1 cellular context compared by ENCODE assay signal in the genomic region with DNA sequence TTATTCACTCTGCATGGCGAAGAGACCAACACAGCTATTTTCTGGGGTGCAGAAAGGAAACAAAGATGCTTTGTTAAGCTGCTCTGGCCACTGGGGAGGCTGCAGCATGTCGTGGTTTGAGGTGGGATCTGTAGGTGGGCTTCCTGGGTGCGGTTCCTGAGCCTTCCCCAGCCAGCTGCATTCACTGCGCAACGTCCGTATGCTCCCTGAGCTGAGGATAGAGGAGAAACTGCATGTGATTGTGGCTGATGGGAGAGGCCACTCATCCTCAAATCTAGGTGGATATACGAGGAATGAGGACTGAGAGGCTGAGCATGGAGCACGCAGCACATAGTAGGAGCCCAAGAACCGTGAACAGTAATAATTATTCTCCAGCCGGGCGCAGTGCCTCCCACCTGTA.
TF ChIP-seq lines count a peak whose summit lies in the region.

No MANE protein-coding gene starts in this region.

TF ChIP-seq in WTC11, 78 proteins besides CTCF, POLR2A, EP300 and RAD21 (continued from another document):
- TF ChIP-seq, protein P1, sequence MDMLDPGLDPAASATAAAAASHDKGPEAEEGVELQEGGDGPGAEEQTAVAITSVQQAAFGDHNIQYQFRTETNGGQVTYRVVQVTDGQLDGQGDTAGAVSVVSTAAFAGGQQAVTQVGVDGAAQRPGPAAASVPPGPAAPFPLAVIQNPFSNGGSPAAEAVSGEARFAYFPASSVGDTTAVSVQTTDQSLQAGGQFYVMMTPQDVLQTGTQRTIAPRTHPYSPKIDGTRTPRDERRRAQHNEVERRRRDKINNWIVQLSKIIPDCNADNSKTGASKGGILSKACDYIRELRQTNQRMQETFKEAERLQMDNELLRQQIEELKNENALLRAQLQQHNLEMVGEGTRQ (CRISPR knock-in tag; IDR thresholded peaks at IDR 0.05) = no peak
- TF ChIP-seq, protein P2, sequence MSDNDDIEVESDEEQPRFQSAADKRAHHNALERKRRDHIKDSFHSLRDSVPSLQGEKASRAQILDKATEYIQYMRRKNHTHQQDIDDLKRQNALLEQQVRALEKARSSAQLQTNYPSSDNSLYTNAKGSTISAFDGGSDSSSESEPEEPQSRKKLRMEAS (CRISPR knock-in tag; IDR thresholded peaks at IDR 0.05) = no peak
TF ChIP-seq in WTC11: peak in this region for 0.
